8 cellular contexts compared by ENCODE assay signal in the genomic region with DNA sequence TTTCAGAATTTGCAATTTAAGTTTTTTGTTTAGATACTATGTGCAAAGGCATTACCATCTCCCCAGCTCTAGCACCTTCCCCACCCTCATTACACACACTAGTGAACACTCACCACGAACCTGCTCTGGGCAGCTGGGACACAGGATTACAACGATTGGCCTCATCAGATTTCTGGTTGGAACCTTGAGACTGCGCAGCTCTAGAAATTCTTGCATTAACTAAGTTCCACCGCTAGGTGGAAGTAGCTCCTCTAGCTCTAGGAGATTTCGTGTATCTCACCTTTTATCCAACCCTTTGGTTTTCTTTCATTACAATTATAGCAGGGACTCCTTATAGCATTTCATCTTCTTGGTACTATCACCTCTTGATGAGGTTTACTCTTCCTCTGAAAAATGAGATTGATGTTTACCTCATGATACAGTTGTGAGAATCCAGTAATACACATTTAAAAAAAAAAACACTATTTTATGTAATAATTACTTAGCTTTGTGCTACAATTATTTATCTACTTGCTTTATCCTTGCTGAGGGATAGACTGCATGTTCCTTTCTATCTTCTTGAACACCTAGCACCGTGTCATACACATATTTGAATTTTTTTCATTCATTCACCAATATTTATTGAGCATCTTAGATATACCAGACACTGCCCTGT. TPM values are rescaled to one million over a fixed set of nuclear protein-coding genes. Genes with fewer than 3 reads are reported as not detected.
DNase-seq lines count a peak whose midpoint lies in the region; ATAC-seq and TF ChIP-seq lines count a peak whose summit lies in the region.

No MANE protein-coding gene starts in this region.

- H3K27me3 Mint-ChIP-seq in activated naive CD8-positive, alpha-beta T cell treated with anti-CD3 and anti-CD28 coated beads, Interleukin-2, amount 10 ng/mL, durations not matched to agents 7 days and 5 days, result peaks cover 7% of the 10 kb centered on the region
- H3K27me3 Mint-ChIP-seq in activated naive CD8-positive, alpha-beta T cell treated with anti-CD3 and anti-CD28 coated beads for 36 hours, result peaks cover 18% of the 10 kb centered on the region

- in situ Hi-C loops in transverse colon (cut with MboI; ENCODE audit: low pct_ligation_motif_present in 1 of 4, low pct_unique_long_range_greater_than_20kb in 1 of 4, low sequenced_read_pairs in 3 of 4), result loop anchor here in 1 of 4 donors (25.0 kb wide), 1 partner anchor 127 kb away; no protein-coding TSS in a partner anchor

- TF ChIP-seq CTCF in breast epithelium (IDR thresholded peaks at IDR 0.05), result peak; percentile 40 to 57 (median 55)
- peak; percentile 71 for TF ChIP-seq CTCF in kidney epithelial cell (IDR thresholded peaks at IDR 0.05; ENCODE audit: insufficient read depth, low read length, poor library complexity, severe bottlenecking)
- TF ChIP-seq CTCF in transverse colon (IDR thresholded peaks at IDR 0.05), result peak; percentile 71 to 82 (median 73)

- H3K4me3 ChIP-seq in breast epithelium (no peak overlapping the region), kidney epithelial cell (ENCODE audit: low read depth, low read length) (no peak overlapping the region), transverse colon (no peak overlapping the region)

- intact Hi-C loops in breast epithelium (cut with DNase I; ENCODE audit: low total_unique reads) (loop anchor here (5.0 kb wide), 1 partner anchor 122 kb away; no protein-coding TSS in a partner anchor), transverse colon (cut with DNase I; ENCODE audit: low total_unique reads) (no loop called here)

- H3K27ac ChIP-seq in breast epithelium (no peak overlapping the region), transverse colon (no peak overlapping the region)

- WGBS in transverse colon (ENCODE audit: low coverage in 1 of 2), 2 donors, result 9 to 14% methylated on average over 2 to 6 of the region's 6 CpGs

- H3K36me3 ChIP-seq in breast epithelium (no peaks in the 10 kb centered on the region), kidney epithelial cell (ENCODE audit: control insufficient read depth, insufficient read depth, low read length) (no peaks in the 10 kb centered on the region), transverse colon (peaks cover 0 to 8% (median 0%) of the 10 kb centered on the region in 4 donors)

- no peak overlapping the region for H3K4me3 Mint-ChIP-seq in activated naive CD8-positive, alpha-beta T cell treated with anti-CD3 and anti-CD28 coated beads, Interleukin-2, amount 10 ng/mL, durations not matched to agents 7 days and 5 days
- H3K4me3 Mint-ChIP-seq in activated naive CD8-positive, alpha-beta T cell treated with anti-CD3 and anti-CD28 coated beads for 36 hours, result no peak overlapping the region

- H3K4me1 ChIP-seq in breast epithelium (no peaks in the 10 kb centered on the region), transverse colon (no peaks in the 10 kb centered on the region)

- H3K9me3 ChIP-seq in breast epithelium (no peaks in the 10 kb centered on the region), transverse colon (no peaks in the 10 kb centered on the region)

- POLR2A ChIA-PET in activated naive CD8-positive, alpha-beta T cell treated with anti-CD3 and anti-CD28 coated beads, Interleukin-2, amount 10 ng/mL, durations not matched to agents 7 days and 5 days (lab: Charles Lee), result interaction anchor here (0.6 kb wide), 1 partner anchor 31 kb away, joined by 7 read pairs; no protein-coding TSS in a partner anchor

- no peak overlapping the region for H3K27ac Mint-ChIP-seq in activated naive CD8-positive, alpha-beta T cell treated with anti-CD3 and anti-CD28 coated beads, Interleukin-2, amount 10 ng/mL, durations not matched to agents 7 days and 5 days
- H3K27ac Mint-ChIP-seq in activated naive CD8-positive, alpha-beta T cell treated with anti-CD3 and anti-CD28 coated beads for 36 hours, result no peak overlapping the region

- H3K9me3 Mint-ChIP-seq in activated naive CD8-positive, alpha-beta T cell treated with anti-CD3 and anti-CD28 coated beads, Interleukin-2, amount 10 ng/mL, durations not matched to agents 7 days and 5 days, result no peaks in the 10 kb centered on the region
- H3K9me3 Mint-ChIP-seq in activated naive CD8-positive, alpha-beta T cell treated with anti-CD3 and anti-CD28 coated beads for 36 hours, result no peaks in the 10 kb centered on the region

- H3K4me1 Mint-ChIP-seq in activated naive CD8-positive, alpha-beta T cell treated with anti-CD3 and anti-CD28 coated beads, Interleukin-2, amount 10 ng/mL, durations not matched to agents 7 days and 5 days, result no peaks in the 10 kb centered on the region
- H3K4me1 Mint-ChIP-seq in activated naive CD8-positive, alpha-beta T cell treated with anti-CD3 and anti-CD28 coated beads for 36 hours, result no peaks in the 10 kb centered on the region

- TF ChIP-seq POLR2A in breast epithelium (IDR thresholded peaks at IDR 0.05) (no peak), transverse colon (IDR thresholded peaks at IDR 0.05) (no peak)

- H3K27me3 ChIP-seq in breast epithelium (no peaks in the 10 kb centered on the region), kidney epithelial cell (ENCODE audit: control insufficient read depth, insufficient read depth, low read length) (no peaks in the 10 kb centered on the region), transverse colon (no peaks in the 10 kb centered on the region)

- TF ChIP-seq EP300 in transverse colon (IDR thresholded peaks at IDR 0.05; ENCODE audit: low read depth), result no peak

- no peak for DNase-seq in activated naive CD8-positive, alpha-beta T cell treated with anti-CD3 and anti-CD28 coated beads, Interleukin-2, amount 10 ng/mL, durations not matched to agents 7 days and 5 days
- DNase-seq in activated naive CD8-positive, alpha-beta T cell treated with anti-CD3 and anti-CD28 coated beads for 36 hours, result no peak
- peak; percentile 32 for DNase-seq in HuH-7 (ENCODE audit: low spot score)
- peak; percentile 64 for DNase-seq in NOMO-1 treated with DMSO at 0.1 percent for 48 hours (lab: John Stamatoyannopoulos, UW; ENCODE audit: unreplicated experiment)
- DNase-seq in breast epithelium (ENCODE audit: low spot score in 2 of 2), result no peak
- no peak for DNase-seq in kidney epithelial cell (ENCODE audit: low read depth)
- DNase-seq in transverse colon, result no peak

- H3K36me3 Mint-ChIP-seq in activated naive CD8-positive, alpha-beta T cell treated with anti-CD3 and anti-CD28 coated beads, Interleukin-2, amount 10 ng/mL, durations not matched to agents 7 days and 5 days, result no peaks in the 10 kb centered on the region
- H3K36me3 Mint-ChIP-seq in activated naive CD8-positive, alpha-beta T cell treated with anti-CD3 and anti-CD28 coated beads for 36 hours, result no peaks in the 10 kb centered on the region

- peak; percentile 82 for ATAC-seq in activated naive CD8-positive, alpha-beta T cell treated with anti-CD3 and anti-CD28 coated beads, Interleukin-2, amount 10 ng/mL, durations not matched to agents 7 days and 5 days (ENCODE audit: low read depth)
- ATAC-seq in GM21825 (IDR thresholded peaks at IDR 0.05; ENCODE audit: unreplicated experiment), result peak; percentile 91

RNA-seq across cellular contexts. Expression of gene PLOD2, which starts 28.7 kb away (rescaled TPM):
- under 1 TPM; 0.14 to 0.42 TPM for total RNA-seq in activated naive CD8-positive, alpha-beta T cell treated with anti-CD3 and anti-CD28 coated beads, Interleukin-2, amount 10 ng/mL, durations not matched to agents 7 days and 5 days
- total RNA-seq in activated naive CD8-positive, alpha-beta T cell treated with anti-CD3 and anti-CD28 coated beads for 36 hours, result 1 to 10 TPM; 1.2 to 1.3 TPM
- total RNA-seq in breast epithelium (10 to 100 TPM; 33.2 to 71.5 (median 35.7) TPM), kidney epithelial cell (32.5 and 38.5 TPM in 2 replicates), transverse colon (100 to 1,000 TPM in 2 of 4 donors, 10 to 100 TPM in 2; 18.9 to 178 (median 92.0) TPM)

Comparison
In these comparisons a context has a peak if more than half of its experiments do, and no peak if none do; other contexts are left out.
1. DNase-seq: peak in HuH-7 (single experiment) and NOMO-1 treated with DMSO at 0.1 percent for 48 hours (single experiment); none in activated naive CD8-positive, alpha-beta T cell treated with anti-CD3 and anti-CD28 coated beads, Interleukin-2, amount 10 ng/mL, durations not matched to agents 7 days and 5 days (single experiment), activated naive CD8-positive, alpha-beta T cell treated with anti-CD3 and anti-CD28 coated beads for 36 hours (single experiment), breast epithelium (0 of 2), kidney epithelial cell (single experiment) and transverse colon (single experiment).
2. RNA of gene PLOD2, which starts 28.7 kb away (total RNA-seq): 18.9 to 178 TPM in transverse colon, 32.5 to 38.5 TPM in kidney epithelial cell and 33.2 to 71.5 TPM in breast epithelium; 1.2 to 1.3 TPM in activated naive CD8-positive, alpha-beta T cell treated with anti-CD3 and anti-CD28 coated beads for 36 hours and 0.14 to 0.42 TPM in activated naive CD8-positive, alpha-beta T cell treated with anti-CD3 and anti-CD28 coated beads, Interleukin-2, amount 10 ng/mL, durations not matched to agents 7 days and 5 days; every median in the first group is over 4 times any median in the second.
3. Peak in every context shown above with its lines, with median percentiles within 50 percentile points of each other: CTCF ChIP-seq.